Comparison of ENCODE assay signal across 8 cellular contexts in the genomic region with DNA sequence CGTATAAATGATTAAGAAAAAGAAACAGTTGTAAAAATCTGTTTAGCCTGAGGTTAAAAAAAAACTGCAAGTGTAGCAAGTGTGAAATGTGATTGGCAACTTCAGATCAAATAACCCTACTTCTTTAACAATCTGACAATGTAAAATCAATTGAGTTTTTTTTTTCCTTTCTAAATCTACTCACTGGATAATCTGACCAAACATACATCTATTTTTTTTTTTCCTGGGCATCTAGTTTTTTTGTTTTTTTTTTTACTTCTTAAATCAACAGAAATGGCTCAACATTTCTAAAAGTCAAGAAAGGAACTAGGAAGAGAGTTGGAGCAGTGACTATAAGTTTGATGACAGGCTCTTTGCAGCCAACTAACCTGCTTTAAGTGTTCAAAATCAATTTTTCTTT. TPM values are rescaled to one million over a fixed set of nuclear protein-coding genes. Genes with fewer than 3 reads are reported as not detected.
DNase-seq lines count a peak whose midpoint lies in the region; ATAC-seq and TF ChIP-seq lines count a peak whose summit lies in the region.

No MANE protein-coding gene starts in this region.

- H3K4me1 ChIP-seq in right atrium auricular region, result peaks cover 0 to 30% of the 10 kb centered on the region in 2 donors
- peaks cover 0 to 13% of the 10 kb centered on the region in 2 donors for H3K4me1 ChIP-seq in ascending aorta
- H3K4me1 ChIP-seq in lower lobe of right lung, result peaks cover 19% of the 10 kb centered on the region

- H3K36me3 ChIP-seq in right atrium auricular region, result no peaks in the 10 kb centered on the region
- no peaks in the 10 kb centered on the region for H3K36me3 ChIP-seq in ascending aorta
- H3K36me3 ChIP-seq in lower lobe of right lung, result no peaks in the 10 kb centered on the region

- H3K9me3 ChIP-seq in right atrium auricular region (no peaks in the 10 kb centered on the region), ascending aorta (no peaks in the 10 kb centered on the region), lower lobe of right lung (no peaks in the 10 kb centered on the region)

- TF ChIP-seq CTCF in right atrium auricular region (IDR thresholded peaks at IDR 0.05) (no peak), ascending aorta (IDR thresholded peaks at IDR 0.05) (no peak), lower lobe of right lung (IDR thresholded peaks at IDR 0.05) (no peak)

- H3K4me3 ChIP-seq in right atrium auricular region (peak overlapping the region in 1 of 2 donors; percentile 83), ascending aorta (peak overlapping the region; percentile 84 to 91), lower lobe of right lung (peak overlapping the region; percentile 99)

- H3K27me3 ChIP-seq in right atrium auricular region, result no peaks in the 10 kb centered on the region
- H3K27me3 ChIP-seq in ascending aorta, result no peaks in the 10 kb centered on the region
- H3K27me3 ChIP-seq in lower lobe of right lung (ENCODE audit: low read depth), result no peaks in the 10 kb centered on the region

- intact Hi-C loops in left cardiac atrium (cut with DNase I), result no loop called here
- intact Hi-C loops in ascending aorta (cut with DNase I), result no loop called here
- intact Hi-C loops in lower lobe of right lung (cut with DNase I), result no loop called here
- intact Hi-C loops in posterior cingulate gyrus (cut with DNase I), result loop anchor here (5.0 kb wide), 1 partner anchor 36 kb away; no protein-coding TSS in a partner anchor

- ATAC-seq in left cardiac atrium (no peak), lower lobe of right lung (no peak), HG03460 (IDR thresholded peaks at IDR 0.05; ENCODE audit: unreplicated experiment) (no peak)

- peak overlapping the region; percentile 85 to 88 for H3K27ac ChIP-seq in right atrium auricular region
- peak overlapping the region in 1 of 2 donors; percentile 83 for H3K27ac ChIP-seq in ascending aorta
- H3K27ac ChIP-seq in lower lobe of right lung, result peak overlapping the region; percentile 85

- DNase-seq in right atrium auricular region (ENCODE audit: low spot score) (no peak), left cardiac atrium (no peak), ascending aorta (ENCODE audit: low spot score in 2 of 2) (no peak), lower lobe of right lung (no peak), SKM-1 (lab: John Stamatoyannopoulos, UW; ENCODE audit: unreplicated experiment) (no peak), posterior cingulate gyrus (no peak), medulla oblongata (ENCODE audit: extremely low spot score) (no peak)

RNA-seq across cellular contexts. Expression of gene ARL3, which starts 1.4 kb away (rescaled TPM):
- total RNA-seq in right atrium auricular region (1 to 10 TPM; 5.7 to 6.4 TPM), left cardiac atrium (10 to 100 TPM; 12.0 to 12.4 TPM), ascending aorta (2.0 TPM), lower lobe of right lung (7.3 TPM)

RNA-seq across cellular contexts. Expression of gene SFXN2, which starts 1.6 kb away (rescaled TPM):
- total RNA-seq in right atrium auricular region (1 to 10 TPM in 1 of 2 donors, under 1 TPM in 1; 0.59 to 2.7 TPM), left cardiac atrium (1 to 10 TPM; 3.2 to 4.0 TPM), ascending aorta (2.1 TPM), lower lobe of right lung (10.0 TPM)

RNA-seq across cellular contexts. Expression of gene WBP1L, which starts 30.9 kb away (rescaled TPM):
- total RNA-seq in right atrium auricular region (10 to 100 TPM; 46.1 to 94.4 TPM), left cardiac atrium (10 to 100 TPM; 30.6 to 41.1 TPM), ascending aorta (107 TPM), lower lobe of right lung (44.5 TPM)
